ENCODE assay signal across 12 cellular contexts in genomic region chr1:206986402-206986801, GRCh38. TPM values are rescaled to one million over a fixed set of nuclear protein-coding genes. Genes with fewer than 3 reads are reported as not detected.
"Had no signal": no experiment of that assay in that cellular context is flagged by ENCODE, and none has a peak within 500 bp of the region (broad histone marks: within the 10 kb centered on the region; RNA-seq: fewer than 3 reads in every experiment).

No MANE protein-coding gene starts in this region.

- H3K4me3 ChIP-seq: GM23248, GM23338, HAP-1 had no signal

- ATAC-seq: GM23338, HCT116 had no signal

- H3K9me3 ChIP-seq: HAP-1 had no signal

- H3K27ac ChIP-seq: GM23248 had no signal

- H3K4me1 ChIP-seq: HAP-1 had no signal

- H3K36me3 ChIP-seq: HAP-1 had no signal

- DNase-seq: GM23248, GOT3, H7, H9, HCEC 1CT, HFFc6 had no signal

- FAIRE-seq: H1, H54 had no signal

RNA-seq across cellular contexts. Expression of gene FCAMR, which starts 16.1 kb away (rescaled TPM):
- total RNA-seq: GM23248, GM23338, H1, H4, H7, H9, HFFc6 had no signal

RNA-seq across cellular contexts. Expression of gene PIGR, which starts 40.1 kb away (rescaled TPM):
- total RNA-seq: GM23248, GM23338, H1, H4, H9 had no signal

RNA-seq across cellular contexts. Expression of gene C1orf116, which starts 46.2 kb away (rescaled TPM):
- total RNA-seq: GM23248, H4 had no signal
